25 cellular contexts compared by ENCODE assay signal in genomic region chr2:205375453-205375852, GRCh38.
DNase-seq lines count a peak whose midpoint lies in the region; ATAC-seq and TF ChIP-seq lines count a peak whose summit lies in the region.
"Had no signal": no experiment of that assay in that cellular context is flagged by ENCODE, and none has a peak within 500 bp of the region (broad histone marks: within the 10 kb centered on the region; RNA-seq: fewer than 3 reads in every experiment).

No MANE protein-coding gene starts in this region.

- H3K4me3 Mint-ChIP-seq in MCF 10A (ENCODE audit: unreplicated experiment) = no peak overlapping the region
- H3K4me3 Mint-ChIP-seq in nephron progenitor cell = no peak overlapping the region
- no peak overlapping the region for H3K4me3 Mint-ChIP-seq in activated T-cell treated with anti-CD3 and anti-CD28 coated beads, Interleukin-2, amount 50 U/mL, for 4 hours
- no peak overlapping the region for H3K4me3 Mint-ChIP-seq in activated T-cell treated with anti-CD3 and anti-CD28 coated beads, Interleukin-2, amount 50 U/mL, for 72 hours
- H3K4me3 Mint-ChIP-seq: CD4-positive, CD25-positive, alpha-beta regulatory T cell; HFFc6 had no signal

- no peak for TF ChIP-seq POLR2A in breast epithelium (IDR thresholded peaks at IDR 0.05)

- H3K4me1 Mint-ChIP-seq in MCF 10A (ENCODE audit: insufficient read depth, unreplicated experiment) (no peaks in the 10 kb centered on the region), nephron progenitor cell (peaks cover 28% of the 10 kb centered on the region)
- no peaks in the 10 kb centered on the region for H3K4me1 Mint-ChIP-seq in activated T-cell treated with anti-CD3 and anti-CD28 coated beads, Interleukin-2, amount 50 U/mL, for 4 hours (ENCODE audit: low read depth)
- peaks cover 20% of the 10 kb centered on the region for H3K4me1 Mint-ChIP-seq in activated T-cell treated with anti-CD3 and anti-CD28 coated beads, Interleukin-2, amount 50 U/mL, for 72 hours (ENCODE audit: low read depth)
- H3K4me1 Mint-ChIP-seq: CD4-positive, CD25-positive, alpha-beta regulatory T cell had no signal

- H3K9me3 Mint-ChIP-seq in MCF 10A (ENCODE audit: unreplicated experiment) (no peaks in the 10 kb centered on the region), nephron progenitor cell (peaks cover 10% of the 10 kb centered on the region)
- no peaks in the 10 kb centered on the region for H3K9me3 Mint-ChIP-seq in activated T-cell treated with anti-CD3 and anti-CD28 coated beads, Interleukin-2, amount 50 U/mL, for 4 hours
- no peaks in the 10 kb centered on the region for H3K9me3 Mint-ChIP-seq in activated T-cell treated with anti-CD3 and anti-CD28 coated beads, Interleukin-2, amount 50 U/mL, for 72 hours
- H3K9me3 Mint-ChIP-seq: CD4-positive, CD25-positive, alpha-beta regulatory T cell; HFFc6 had no signal

- H3K36me3 Mint-ChIP-seq in MCF 10A (ENCODE audit: insufficient read depth, unreplicated experiment) (no peaks in the 10 kb centered on the region), nephron progenitor cell (ENCODE audit: low read depth) (no peaks in the 10 kb centered on the region)
- no peaks in the 10 kb centered on the region for H3K36me3 Mint-ChIP-seq in activated T-cell treated with anti-CD3 and anti-CD28 coated beads, Interleukin-2, amount 50 U/mL, for 4 hours (ENCODE audit: insufficient read depth)
- no peaks in the 10 kb centered on the region for H3K36me3 Mint-ChIP-seq in activated T-cell treated with anti-CD3 and anti-CD28 coated beads, Interleukin-2, amount 50 U/mL, for 72 hours (ENCODE audit: insufficient read depth in 2 of 2)
- H3K36me3 Mint-ChIP-seq: CD4-positive, CD25-positive, alpha-beta regulatory T cell had no signal

- no peak overlapping the region for H3K27ac Mint-ChIP-seq in MCF 10A (ENCODE audit: low read depth, unreplicated experiment)
- peak overlapping the region; percentile 64 for H3K27ac Mint-ChIP-seq in nephron progenitor cell
- no peak overlapping the region for H3K27ac Mint-ChIP-seq in activated T-cell treated with anti-CD3 and anti-CD28 coated beads, Interleukin-2, amount 50 U/mL, for 72 hours
- H3K27ac Mint-ChIP-seq: HFFc6 had no signal

- no peak for TF ChIP-seq CTCF in breast epithelium (IDR thresholded peaks at IDR 0.05)
- TF ChIP-seq CTCF in MCF 10A (IDR thresholded peaks at IDR 0.05; ENCODE audit: unreplicated experiment) = no peak
- TF ChIP-seq CTCF in fibroblast of mammary gland (conservative IDR thresholded peaks at IDR 0.05; ENCODE audit: control insufficient read depth, insufficient read depth, low read depth, low read length) = no peak
- TF ChIP-seq CTCF in nephron progenitor cell (IDR thresholded peaks at IDR 0.05) = no peak

- POLR2A ChIA-PET in MCF 10A (lab: Yijun Ruan, JAX) = no interaction called here

- peak overlapping the region; percentile 20 to 73 for H3K27ac ChIP-seq in breast epithelium
- H3K27ac ChIP-seq: 22Rv1, BLaER1, PC-9, SJSA1 had no signal

- no peaks in the 10 kb centered on the region for H3K27me3 ChIP-seq in breast epithelium
- H3K27me3 ChIP-seq: BLaER1, SJSA1 had no signal

- H3K9me3 ChIP-seq in breast epithelium = no peaks in the 10 kb centered on the region
- H3K9me3 ChIP-seq: BLaER1, HAP-1, SJSA1 had no signal

- H3K36me3 ChIP-seq in breast epithelium = no peaks in the 10 kb centered on the region
- H3K36me3 ChIP-seq: BLaER1, HAP-1, SJSA1 had no signal

- no peak for ATAC-seq in activated T-cell treated with anti-CD3 and anti-CD28 coated beads, Interleukin-2, amount 50 U/mL, for 4 hours
- ATAC-seq in activated T-cell treated with anti-CD3 and anti-CD28 coated beads, Interleukin-2, amount 50 U/mL, for 72 hours (replicated peaks in 1 of 2) = no peak
- ATAC-seq: HepG2 had no signal

- H3K4me1 ChIP-seq in breast epithelium = no peaks in the 10 kb centered on the region
- H3K4me1 ChIP-seq: BLaER1, HAP-1 had no signal

- no TSS peak for BruUV-seq in MCF 10A (replicated peaks; lab: Mats Ljungman, UMichigan)

- H3K4me3 ChIP-seq in breast epithelium = no peak overlapping the region
- no peak overlapping the region for H3K4me3 ChIP-seq in fibroblast of mammary gland (ENCODE audit: control insufficient read depth, low read depth, low read length)
- H3K4me3 ChIP-seq: BLaER1, HAP-1, PC-9, SJSA1 had no signal

- H3K27me3 Mint-ChIP-seq in MCF 10A (ENCODE audit: insufficient read depth, unreplicated experiment) = no peaks in the 10 kb centered on the region
- peaks cover 5% of the 10 kb centered on the region for H3K27me3 Mint-ChIP-seq in nephron progenitor cell (ENCODE audit: low read depth, poor library complexity)
- H3K27me3 Mint-ChIP-seq in activated T-cell treated with anti-CD3 and anti-CD28 coated beads, Interleukin-2, amount 50 U/mL, for 4 hours (ENCODE audit: low read depth) = no peaks in the 10 kb centered on the region
- H3K27me3 Mint-ChIP-seq in activated T-cell treated with anti-CD3 and anti-CD28 coated beads, Interleukin-2, amount 50 U/mL, for 72 hours (ENCODE audit: low read depth) = no peaks in the 10 kb centered on the region
- H3K27me3 Mint-ChIP-seq: CD4-positive, CD25-positive, alpha-beta regulatory T cell had no signal

- DNase-seq in breast epithelium (ENCODE audit: low spot score in 2 of 2) (no peak), MCF 10A (ENCODE audit: unreplicated experiment) (no peak), fibroblast of mammary gland (ENCODE audit: low read depth) (peak; percentile 40), nephron progenitor cell (no peak)
- DNase-seq in activated naive CD4-positive, alpha-beta T cell (lab: John Stamatoyannopoulos, UW) = no peak
- no peak for DNase-seq in activated T-cell treated with anti-CD3 and anti-CD28 coated beads, Interleukin-2, amount 50 U/mL, for 4 hours
- no peak for DNase-seq in activated T-cell treated with anti-CD3 and anti-CD28 coated beads, Interleukin-2, amount 50 U/mL, for 72 hours
- DNase-seq: CD4-positive, CD25-positive, alpha-beta regulatory T cell; GOT3; HFFc6; MV-4-11; NCI-H1105; NCI-H1436 treated with DMSO at 0.1 percent for 48 hours; NCI-H1930; NCI-H2107; NCI-H446; NCI-H524 treated with DMSO at 0.1 percent for 48 hours; NCI-H774; PC-9; Right ventricle myocardium superior had no signal

- CTCF ChIA-PET in MCF 10A (lab: Yijun Ruan, JAX) = interaction anchor here (0.7 kb wide), 1 partner anchor 15 kb away, joined by 4 read pairs; no protein-coding TSS in a partner anchor

- intact Hi-C loops in breast epithelium (cut with DNase I; ENCODE audit: low total_unique reads) (no loop called here), MCF 10A (cut with micrococcal nuclease) (no loop called here)
